ENCODE assay signal across 9 cellular contexts in genomic region chr2:122340246-122340645, GRCh38.
DNase-seq lines count a peak whose midpoint lies in the region; ATAC-seq and TF ChIP-seq lines count a peak whose summit lies in the region.
"Had no signal": no experiment of that assay in that cellular context is flagged by ENCODE, and none has a peak within 500 bp of the region (broad histone marks: within the 10 kb centered on the region; RNA-seq: fewer than 3 reads in every experiment).

No MANE protein-coding gene starts in this region.

- peak; percentile 98 for ATAC-seq in GM18861 (IDR thresholded peaks at IDR 0.05; ENCODE audit: unreplicated experiment)
- peak; percentile 98 for ATAC-seq in GM21717 (IDR thresholded peaks at IDR 0.05; ENCODE audit: unreplicated experiment)
- ATAC-seq in HG03432 (IDR thresholded peaks at IDR 0.05; ENCODE audit: unreplicated experiment): peak; percentile 98
- ATAC-seq in PC-3: no peak
- no peak for ATAC-seq in Right ventricle myocardium inferior

- no peaks in the 10 kb centered on the region for H3K27me3 ChIP-seq in PC-3 (ENCODE audit: low read length)

- TF ChIP-seq POLR2A in lower leg skin (IDR thresholded peaks at IDR 0.05): no peak

- DNase-seq in PC-3 (peak; percentile 37), Right ventricle myocardium inferior (ENCODE audit: missing footprints) (no peak), DMS153 (lab: John Stamatoyannopoulos, UW) (no peak), lower leg skin (ENCODE audit: low spot score in 2 of 2) (no peak)
- DNase-seq in stimulated activated CD4-positive, alpha-beta T cell treated with anti-CD3 and anti-CD28 coated beads, Interleukin-2, amount 100 ng/mL, for 48 hours: no peak
- DNase-seq: DMS79 had no signal

- H3K4me3 ChIP-seq in PC-3 (ENCODE audit: low read length): no peak overlapping the region
- no peak overlapping the region for H3K4me3 ChIP-seq in lower leg skin (ENCODE audit: low read depth, poor library complexity, severe bottlenecking)

- H3K4me2 ChIP-seq in PC-3 (ENCODE audit: low read length): no peak overlapping the region

- 0 out of 2 replicates have a peak, but pooled peaks cover 8% of the 10 kb centered on the region for H3K4me1 ChIP-seq in PC-3 (ENCODE audit: insufficient read depth, low read length)

- TF ChIP-seq CTCF in PC-3 (conservative IDR thresholded peaks at IDR 0.05; ENCODE audit: low read depth, low read length): no peak
- no peak for TF ChIP-seq CTCF in lower leg skin (IDR thresholded peaks at IDR 0.05)

- H4K20me1 ChIP-seq in PC-3 (ENCODE audit: low read length): no peaks in the 10 kb centered on the region

- H3K27ac ChIP-seq in PC-3 (ENCODE audit: low read length): no peak overlapping the region

- H3F3A ChIP-seq in PC-3 (ENCODE audit: low read length, unreplicated experiment): no peaks in the 10 kb centered on the region

- no peaks in the 10 kb centered on the region for H3K79me2 ChIP-seq in PC-3 (ENCODE audit: low read length)

- H3K9me2 ChIP-seq in PC-3 (replicated peaks; ENCODE audit: low read length): no peaks in the 10 kb centered on the region

- 56 to 60% methylated on average over 3 of the region's 3 CpGs for WGBS in lower leg skin, 2 donors

- no TSS peak for BruUV-seq in PC-3 (replicated peaks; lab: Mats Ljungman, UMichigan)

- CTCF ChIA-PET in PC-3 (lab: Charles Lee): no interaction called here

- POLR2A ChIA-PET in PC-3 (lab: Charles Lee; ENCODE audit: unreplicated experiment): no interaction called here

- H3K9me3 ChIP-seq in PC-3 (ENCODE audit: low read length): no peaks in the 10 kb centered on the region

- no peak overlapping the region for H2AFZ ChIP-seq in PC-3 (ENCODE audit: low read length)

- H3K9ac ChIP-seq in PC-3 (ENCODE audit: low read length): no peak overlapping the region

- intact Hi-C loops in PC-3 (cut with micrococcal nuclease): no loop called here
- intact Hi-C loops in Right ventricle myocardium inferior (cut with DNase I): no loop called here
- intact Hi-C loops in lower leg skin (cut with DNase I; ENCODE audit: low total_unique reads): no loop called here

- H3K36me3 ChIP-seq in PC-3 (ENCODE audit: low read depth, low read length): no peaks in the 10 kb centered on the region

Comparison
In these comparisons a context has a peak if more than half of its experiments do, and no peak if none do; other contexts are left out.
1. ATAC-seq: peak in GM18861 (single experiment), GM21717 (single experiment) and HG03432 (single experiment); none in PC-3 (single experiment) and Right ventricle myocardium inferior (single experiment).